In the genomic region with DNA sequence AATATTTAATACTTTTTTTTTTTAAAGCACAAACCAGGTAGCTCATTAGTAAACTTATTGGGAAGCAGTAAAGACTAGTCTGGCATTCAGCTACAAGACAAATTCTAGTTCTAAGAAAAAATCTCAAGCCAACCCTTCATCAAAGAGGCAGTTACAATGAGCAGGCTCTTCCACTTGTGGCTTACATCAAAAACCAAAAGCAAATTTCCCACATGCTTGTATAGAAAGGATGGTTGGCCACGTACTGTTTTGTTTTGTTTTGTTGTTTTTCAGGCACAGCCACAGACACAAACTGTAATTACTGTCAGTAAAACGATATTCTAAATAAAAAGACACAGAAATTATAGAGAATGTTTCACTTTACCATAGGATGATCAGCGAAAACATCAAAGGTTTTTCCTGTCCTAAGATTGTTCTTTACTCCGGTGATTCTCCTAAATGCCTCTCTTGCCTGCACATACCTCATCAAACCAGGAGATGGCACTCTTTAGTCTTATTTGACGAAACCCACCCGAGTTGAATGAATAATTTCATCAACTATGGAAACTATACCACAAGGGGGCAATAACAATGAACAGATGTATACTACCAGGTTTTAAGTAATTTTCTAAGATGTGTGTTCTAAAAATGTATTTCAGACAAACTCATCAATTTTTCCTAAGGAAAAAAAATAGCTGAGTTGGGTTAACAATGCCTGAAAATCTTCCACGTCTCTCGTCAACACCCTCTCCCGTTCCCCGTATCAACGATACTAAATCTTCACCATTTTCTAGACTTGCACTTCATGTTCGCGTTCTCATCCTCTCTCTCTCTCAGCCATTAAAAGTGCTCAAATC, we compare ENCODE assay signal across 8 cellular contexts. TPM values are rescaled to one million over a fixed set of nuclear protein-coding genes. Genes with fewer than 3 reads are reported as not detected.
A peak's percentile ranks its signal among the peaks of the same experiment; 100 is the strongest.
DNase-seq lines count a peak whose midpoint lies in the region; ATAC-seq and TF ChIP-seq lines count a peak whose summit lies in the region.

No MANE protein-coding gene starts in this region.

- H3K4me3 ChIP-seq in SK-N-MC (peak overlapping the region; percentile 56), astrocyte of the spinal cord (ENCODE audit: low read depth, low read length) (no peak overlapping the region), sigmoid colon (peak overlapping the region; percentile 1 to 38 (median 18))

- no peak for TF ChIP-seq EP300 in sigmoid colon (IDR thresholded peaks at IDR 0.05)

- no peak for TF ChIP-seq POLR2A in sigmoid colon (IDR thresholded peaks at IDR 0.05)

- in situ Hi-C loops in astrocyte of the spinal cord (cut with HindIII; ENCODE audit: low sequenced_read_pairs) = no loop called here

- no peak overlapping the region for H3K27ac ChIP-seq in SK-N-MC
- peak overlapping the region in 3 of 4 donors; percentile 30 to 52 (median 41) for H3K27ac ChIP-seq in sigmoid colon

- DNase-seq in DMS79 (lab: John Stamatoyannopoulos, UW) (peak; percentile 59), NCI-H1092 (lab: John Stamatoyannopoulos, UW) (peak; percentile 65), SK-N-MC (ENCODE audit: low read depth, low spot score) (peak; percentile 69), astrocyte of the spinal cord (ENCODE audit: low read depth, low spot score) (peak; percentile 84), hepatic stellate cell (ENCODE audit: low spot score) (peak; percentile 62), sigmoid colon (peak; percentile 68)

- no peak overlapping the region for H3K9ac ChIP-seq in SK-N-MC (ENCODE audit: insufficient read length)

- intact Hi-C loops in sigmoid colon (cut with DNase I) = loop anchor here (1.0 kb wide), 2 partner anchors 103 to 136 kb away; a partner anchor contains a TSS

- peaks cover 0 to 11% (median 4%) of the 10 kb centered on the region in 4 donors for H3K4me1 ChIP-seq in sigmoid colon

- TF ChIP-seq CTCF in astrocyte of the spinal cord (IDR thresholded peaks at IDR 0.05; ENCODE audit: low read depth, low read length) = peak; percentile 87
- peak; percentile 94 to 99 (median 96) for TF ChIP-seq CTCF in sigmoid colon (IDR thresholded peaks at IDR 0.05)

- no peaks in the 10 kb centered on the region for H3K27me3 ChIP-seq in sigmoid colon

- H3K9me3 ChIP-seq in SK-N-MC (ENCODE audit: low read depth, low read length) (no peaks in the 10 kb centered on the region), sigmoid colon (no peaks in the 10 kb centered on the region)

- 13 to 31% methylated on average over 13 of the region's 13 CpGs for WGBS in sigmoid colon, 2 donors

- ATAC-seq in GM21786 (IDR thresholded peaks at IDR 0.05; ENCODE audit: unreplicated experiment) (peak; percentile 61), GM21737 (IDR thresholded peaks at IDR 0.05; ENCODE audit: unreplicated experiment) (no peak)

- H3K36me3 ChIP-seq in SK-N-MC (ENCODE audit: insufficient read depth, low read length) (no peaks in the 10 kb centered on the region), sigmoid colon (no peaks in the 10 kb centered on the region)

RNA-seq across cellular contexts. Expression of a gene that starts 26.9 kb away (rescaled TPM):
- 1,000 to 10,000 TPM; 2,086 to 3,236 (median 2,650) TPM for total RNA-seq in sigmoid colon
- 1,000 to 10,000 TPM; 1,392 to 2,407 (median 1,694) TPM for polyA plus RNA-seq in sigmoid colon
